11 cellular contexts compared by ENCODE assay signal in genomic region chr10:110863956-110864355, GRCh38. TPM values are rescaled to one million over a fixed set of nuclear protein-coding genes. Genes with fewer than 3 reads are reported as not detected.
DNase-seq lines count a peak whose midpoint lies in the region; ATAC-seq and TF ChIP-seq lines count a peak whose summit lies in the region.
"Had no signal": no experiment of that assay in that cellular context is flagged by ENCODE, and none has a peak within 500 bp of the region (broad histone marks: within the 10 kb centered on the region; RNA-seq: fewer than 3 reads in every experiment).

No MANE protein-coding gene starts in this region.

- in situ Hi-C loops in mammary epithelial cell (cut with MboI; ENCODE audit: low sequenced_read_pairs in 2 of 2) = loop anchor here in 1 of 2 donors (25.0 kb wide), 1 partner anchor 552 kb away; the partner anchor contains the start of gene SMNDC1

- DNase-seq in MCF 10A (ENCODE audit: unreplicated experiment) = no peak
- DNase-seq in mammary epithelial cell = no peak
- DNase-seq in activated naive CD8-positive, alpha-beta T cell treated with anti-CD3 and anti-CD28 coated beads, Interleukin-2, amount 10 ng/mL, durations not matched to agents 7 days and 5 days = no peak
- no peak for DNase-seq in naive B cell
- DNase-seq in upper lobe of right lung = no peak
- DNase-seq in stimulated activated CD4-positive, alpha-beta T cell treated with anti-CD3 and anti-CD28 coated beads, Interleukin-4, amount 100 ng/mL, for 1 hour = no peak
- DNase-seq in COR-L47 (lab: John Stamatoyannopoulos, UW) = no peak
- DNase-seq: EL, ovary, tibial artery had no signal

- no peak overlapping the region for H3K9ac ChIP-seq in mammary epithelial cell (ENCODE audit: insufficient read depth, low read length)

- H3K4me1 Mint-ChIP-seq in MCF 10A (ENCODE audit: insufficient read depth, unreplicated experiment) = peaks cover 54% of the 10 kb centered on the region
- H3K4me1 Mint-ChIP-seq in activated naive CD8-positive, alpha-beta T cell treated with anti-CD3 and anti-CD28 coated beads, Interleukin-2, amount 10 ng/mL, durations not matched to agents 7 days and 5 days = peaks cover 88% of the 10 kb centered on the region
- H3K4me1 Mint-ChIP-seq in naive B cell = peaks cover 71 to 99% (median 90%) of the 10 kb centered on the region in 3 donors

- no peak overlapping the region for H3K4me2 ChIP-seq in mammary epithelial cell (ENCODE audit: insufficient read depth, low read depth, low read length)

- CTCF ChIA-PET in MCF 10A (lab: Yijun Ruan, JAX) (interaction anchor here (0.7 to 1.3 kb wide), 3 partner anchors 12 to 60 kb away, joined by 3 to 4 read pairs (median 3); no protein-coding TSS in a partner anchor), mammary epithelial cell (lab: Charles Lee; ENCODE audit: low non-redundant PET) (no interaction called here)

- 92% methylated on average over 2 of the region's 2 CpGs for WGBS in mammary epithelial cell (ENCODE audit: low coverage, missing lambda C conversion rate)

- no peak for TF ChIP-seq CTCF in MCF 10A (IDR thresholded peaks at IDR 0.05; ENCODE audit: unreplicated experiment)
- no peak for TF ChIP-seq CTCF in mammary epithelial cell (conservative IDR thresholded peaks at IDR 0.05 in 1 of 2, IDR thresholded peaks at IDR 0.05 in 1 of 2; ENCODE audit: extremely low read depth in 1 of 2, insufficient read depth in 1 of 2, low read depth in 1 of 2, low read length in 2 of 2)
- TF ChIP-seq CTCF in upper lobe of right lung (IDR thresholded peaks at IDR 0.05) = no peak

- no peak for ATAC-seq in activated naive CD8-positive, alpha-beta T cell treated with anti-CD3 and anti-CD28 coated beads, Interleukin-2, amount 10 ng/mL, durations not matched to agents 7 days and 5 days (ENCODE audit: low read depth)
- no peak for ATAC-seq in naive B cell (ENCODE audit: low read depth in 2 of 2)
- ATAC-seq in upper lobe of right lung = no peak
- no peak for ATAC-seq in GM19455 (IDR thresholded peaks at IDR 0.05; ENCODE audit: unreplicated experiment)

- no peak overlapping the region for H3K4me3 ChIP-seq in mammary epithelial cell (replicated peaks in 1 of 3; ENCODE audit: insufficient read depth in 1 of 3, low read depth in 2 of 3, low read length in 3 of 3)
- no peak overlapping the region for H3K4me3 ChIP-seq in upper lobe of right lung
- H3K4me3 ChIP-seq: ovary, tibial artery had no signal

- no TSS peak for BruUV-seq in MCF 10A (replicated peaks; lab: Mats Ljungman, UMichigan)
- no TSS peak for BruUV-seq in mammary epithelial cell (replicated peaks; lab: Mats Ljungman, UMichigan)

- H3K79me2 ChIP-seq in mammary epithelial cell (ENCODE audit: insufficient read depth, low read length) = no peaks in the 10 kb centered on the region

- no peaks in the 10 kb centered on the region for H3K9me3 Mint-ChIP-seq in MCF 10A (ENCODE audit: unreplicated experiment)
- H3K9me3 Mint-ChIP-seq in activated naive CD8-positive, alpha-beta T cell treated with anti-CD3 and anti-CD28 coated beads, Interleukin-2, amount 10 ng/mL, durations not matched to agents 7 days and 5 days = no peaks in the 10 kb centered on the region
- H3K9me3 Mint-ChIP-seq in naive B cell = no peaks in the 10 kb centered on the region

- H3K36me3 ChIP-seq in mammary epithelial cell (ENCODE audit: insufficient read depth, low read length) = no peaks in the 10 kb centered on the region
- H3K36me3 ChIP-seq in upper lobe of right lung = no peaks in the 10 kb centered on the region
- H3K36me3 ChIP-seq: ovary, tibial artery had no signal

- H3K27me3 Mint-ChIP-seq in MCF 10A (ENCODE audit: insufficient read depth, unreplicated experiment) (no peaks in the 10 kb centered on the region), naive B cell (no peaks in the 10 kb centered on the region)
- no peaks in the 10 kb centered on the region for H3K27me3 Mint-ChIP-seq in activated naive CD8-positive, alpha-beta T cell treated with anti-CD3 and anti-CD28 coated beads, Interleukin-2, amount 10 ng/mL, durations not matched to agents 7 days and 5 days

- H3K27ac Mint-ChIP-seq in MCF 10A (ENCODE audit: low read depth, unreplicated experiment) (peak overlapping the region; percentile 95), naive B cell (peak overlapping the region; percentile 97 to 100 (median 98))
- H3K27ac Mint-ChIP-seq in activated naive CD8-positive, alpha-beta T cell treated with anti-CD3 and anti-CD28 coated beads, Interleukin-2, amount 10 ng/mL, durations not matched to agents 7 days and 5 days = peak overlapping the region; percentile 97

- peaks cover 46% of the 10 kb centered on the region for H3K4me1 ChIP-seq in mammary epithelial cell (ENCODE audit: insufficient read depth, low read length)
- H3K4me1 ChIP-seq in upper lobe of right lung = peaks cover 57% of the 10 kb centered on the region

- dilution Hi-C loops in mammary epithelial cell (cut with HindIII; ENCODE audit: low sequenced_read_pairs) = loop anchor here (25.0 kb wide), 1 partner anchor 527 kb away; no protein-coding TSS in a partner anchor

- H3K4me3 Mint-ChIP-seq in MCF 10A (ENCODE audit: unreplicated experiment) = no peak overlapping the region
- H3K4me3 Mint-ChIP-seq in activated naive CD8-positive, alpha-beta T cell treated with anti-CD3 and anti-CD28 coated beads, Interleukin-2, amount 10 ng/mL, durations not matched to agents 7 days and 5 days = peak overlapping the region; percentile 83
- H3K4me3 Mint-ChIP-seq in naive B cell = peak overlapping the region in 5 of 8 donors; percentile 40 to 100 (median 86)

- intact Hi-C loops in MCF 10A (cut with micrococcal nuclease) = no loop called here
- intact Hi-C loops in mammary epithelial cell (cut with micrococcal nuclease) = no loop called here
- intact Hi-C loops in upper lobe of right lung (cut with DNase I) = no loop called here

- H3K27me3 ChIP-seq in mammary epithelial cell (ENCODE audit: insufficient read depth, low read length) = no peaks in the 10 kb centered on the region
- H3K27me3 ChIP-seq in upper lobe of right lung = no peaks in the 10 kb centered on the region
- H3K27me3 ChIP-seq: ovary, tibial artery had no signal

- H3K27ac ChIP-seq in mammary epithelial cell (ENCODE audit: insufficient read depth, low read depth, low read length) (no peak overlapping the region), upper lobe of right lung (peak overlapping the region; percentile 89)
- H3K27ac ChIP-seq: ovary had no signal

- H3K36me3 Mint-ChIP-seq in MCF 10A (ENCODE audit: insufficient read depth, unreplicated experiment) = no peaks in the 10 kb centered on the region
- H3K36me3 Mint-ChIP-seq in activated naive CD8-positive, alpha-beta T cell treated with anti-CD3 and anti-CD28 coated beads, Interleukin-2, amount 10 ng/mL, durations not matched to agents 7 days and 5 days = no peaks in the 10 kb centered on the region
- H3K36me3 Mint-ChIP-seq in naive B cell = no peaks in the 10 kb centered on the region

- H3K9me3 ChIP-seq in mammary epithelial cell (replicated peaks; ENCODE audit: insufficient read depth, low read length) (no peaks in the 10 kb centered on the region), upper lobe of right lung (no peaks in the 10 kb centered on the region)
- H3K9me3 ChIP-seq: ovary, tibial artery had no signal

- H4K20me1 ChIP-seq in mammary epithelial cell (ENCODE audit: insufficient read depth, low read length) = no peaks in the 10 kb centered on the region

- no peak overlapping the region for H2AFZ ChIP-seq in mammary epithelial cell (ENCODE audit: low read depth, low read length)

- POLR2A ChIA-PET in MCF 10A (lab: Yijun Ruan, JAX) = interaction anchor here (0.6 to 2.8 kb wide), 5 partner anchors 9 to 90 kb away, joined by 3 to 23 read pairs (median 7); partner anchors contain the start of genes BBIP1 and SHOC2
- POLR2A ChIA-PET in activated naive CD8-positive, alpha-beta T cell treated with anti-CD3 and anti-CD28 coated beads, Interleukin-2, amount 10 ng/mL, durations not matched to agents 7 days and 5 days (lab: Charles Lee) = interaction anchor here (0.8 to 2.2 kb wide), 6 partner anchors 9 to 60 kb away, joined by 3 to 13 read pairs (median 8); partner anchors contain the start of genes BBIP1 and SHOC2

RNA-seq across cellular contexts. Expression of gene PDCD4, which starts 7.8 kb away (rescaled TPM):
- total RNA-seq in MCF 10A (2022) = 80.7 and 133 TPM in 2 replicates
- total RNA-seq in mammary epithelial cell = 100 to 1,000 TPM; 123 to 133 TPM
- 47.0 TPM for polyA plus RNA-seq in mammary epithelial cell
- polyA minus RNA-seq in mammary epithelial cell = 80.5 TPM
- total RNA-seq in activated naive CD8-positive, alpha-beta T cell treated with anti-CD3 and anti-CD28 coated beads, Interleukin-2, amount 10 ng/mL, durations not matched to agents 7 days and 5 days = 100 to 1,000 TPM; 236 to 237 TPM
- 100 to 1,000 TPM; 197 to 439 (median 323) TPM for polyA plus RNA-seq in naive B cell (ENCODE audit: low read depth in 6 of 6)
- total RNA-seq in upper lobe of right lung = 48.6 TPM

RNA-seq across cellular contexts. Expression of gene BBIP1, which starts 55.0 kb away (rescaled TPM):
- total RNA-seq in MCF 10A (2022) = 46.9 and 68.7 TPM in 2 replicates
- 10 to 100 TPM in 1 of 2 donors, 1 to 10 TPM in 1; 9.3 to 25.0 TPM for total RNA-seq in mammary epithelial cell
- 10.1 TPM for polyA plus RNA-seq in mammary epithelial cell
- not detected for polyA minus RNA-seq in mammary epithelial cell
- 10 to 100 TPM; 33.0 to 33.8 TPM for total RNA-seq in activated naive CD8-positive, alpha-beta T cell treated with anti-CD3 and anti-CD28 coated beads, Interleukin-2, amount 10 ng/mL, durations not matched to agents 7 days and 5 days
- polyA plus RNA-seq in naive B cell (ENCODE audit: low read depth in 6 of 6) = 10 to 100 TPM; 10.6 to 22.4 (median 18.2) TPM
- total RNA-seq in upper lobe of right lung = 25.3 TPM

RNA-seq across cellular contexts. Expression of gene SHOC2, which starts 55.4 kb away (rescaled TPM):
- total RNA-seq in MCF 10A (2022) = 59.8 and 60.6 TPM in 2 replicates
- total RNA-seq in mammary epithelial cell = 10 to 100 TPM; 51.1 to 59.0 TPM
- 11.9 TPM for polyA plus RNA-seq in mammary epithelial cell
- polyA minus RNA-seq in mammary epithelial cell = 27.4 TPM
- 10 to 100 TPM; 49.8 to 56.2 TPM for total RNA-seq in activated naive CD8-positive, alpha-beta T cell treated with anti-CD3 and anti-CD28 coated beads, Interleukin-2, amount 10 ng/mL, durations not matched to agents 7 days and 5 days
- polyA plus RNA-seq in naive B cell (ENCODE audit: low read depth in 6 of 6) = 100 to 1,000 TPM in 5 of 6 donors, 10 to 100 TPM in 1; 92.5 to 139 (median 123) TPM
- 58.4 TPM for total RNA-seq in upper lobe of right lung
